17 cellular contexts compared by ENCODE assay signal in the genomic region with DNA sequence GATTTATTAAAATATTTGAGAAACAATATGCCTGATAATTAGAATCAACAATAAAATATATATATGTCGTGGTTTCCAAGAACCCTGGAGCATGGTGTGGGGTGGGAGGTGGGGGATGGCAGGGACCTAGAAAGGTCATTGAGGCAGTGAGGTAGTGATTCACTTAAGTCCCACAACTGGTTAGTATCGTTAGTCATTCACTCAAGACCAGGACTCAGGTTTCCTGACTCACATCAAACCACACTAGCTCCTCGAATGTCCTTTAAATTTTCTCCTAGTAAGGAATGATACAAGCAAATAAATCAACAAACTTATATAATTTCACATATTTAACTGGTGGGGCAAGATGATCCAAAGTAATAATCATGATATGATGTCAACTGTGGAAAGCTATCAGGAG.
"Had no signal": no experiment of that assay in that cellular context is flagged by ENCODE, and none has a peak within 500 bp of the region (broad histone marks: within the 10 kb centered on the region; RNA-seq: fewer than 3 reads in every experiment).

No MANE protein-coding gene starts in this region.

- DNase-seq: activated CD4-positive, alpha-beta memory T cell treated with anti-CD3 and anti-CD28 coated beads for 36 hours; activated CD4-positive, alpha-beta T cell treated with anti-CD3 and anti-CD28 coated beads for 36 hours; activated CD8-positive, alpha-beta memory T cell treated with anti-CD3 and anti-CD28 coated beads, Interleukin-2, amount 10 ng/mL, durations not matched to agents 7 days and 5 days; activated naive CD4-positive, alpha-beta T cell treated with anti-CD3 and anti-CD28 coated beads for 36 hours; activated naive CD8-positive, alpha-beta T cell treated with anti-CD3 and anti-CD28 coated beads, Interleukin-2, amount 50 U/mL, for 24 hours; activated T-cell treated with anti-CD3 and anti-CD28 coated beads, Interleukin-2, amount 50 U/mL, for 1 hour; colonic mucosa; esophagus squamous epithelium; foreskin melanocyte; heart left ventricle; ovary; sigmoid colon; stimulated activated CD4-positive, alpha-beta T cell treated with anti-CD3 and anti-CD28 coated beads, Interleukin-2, amount 100 ng/mL, for 24 hours; T-cell; T1000; thyroid gland; WERI-Rb-1 had no signal
